Comparison of ENCODE assay signal across 19 cellular contexts in the genomic region with DNA sequence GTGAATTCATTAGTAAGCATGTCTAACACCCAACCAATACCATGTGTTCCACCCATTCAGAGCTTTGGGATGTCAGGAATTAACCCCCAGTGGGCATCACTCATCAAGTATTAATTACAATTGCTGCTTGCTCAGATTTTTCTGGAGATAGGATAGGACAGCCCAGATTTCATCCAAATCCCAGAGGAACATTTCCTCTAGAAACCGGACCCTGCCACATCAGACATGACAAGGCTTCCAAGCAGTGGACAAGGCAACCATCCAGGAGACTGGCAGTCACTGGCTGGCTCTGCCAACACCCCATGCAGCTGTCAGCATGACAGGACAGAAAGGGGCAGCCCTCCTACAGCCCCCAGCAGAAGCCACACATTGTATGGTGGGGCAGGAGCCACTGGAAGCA.
"Had no signal": no experiment of that assay in that cellular context is flagged by ENCODE, and none has a peak within 500 bp of the region (broad histone marks: within the 10 kb centered on the region; RNA-seq: fewer than 3 reads in every experiment).

No MANE protein-coding gene starts in this region.

- H3K36me3 ChIP-seq: breast epithelium, gastroesophageal sphincter, heart left ventricle, lower lobe of right lung, thyroid gland had no signal

- H3K27ac ChIP-seq: breast epithelium, gastroesophageal sphincter, heart left ventricle, lower lobe of right lung, skin epidermis, thyroid gland had no signal

- H3K4me1 ChIP-seq: breast epithelium, gastroesophageal sphincter, lower lobe of right lung, thyroid gland had no signal

- DNase-seq: activated CD4-positive, alpha-beta memory T cell treated with anti-CD3 and anti-CD28 coated beads for 36 hours; activated CD4-positive, alpha-beta T cell treated with anti-CD3 and anti-CD28 coated beads for 48 hours; activated naive CD4-positive, alpha-beta T cell treated with Interleukin-2 at 50 U/mL for 16 hours; activated naive CD8-positive, alpha-beta T cell treated with anti-CD3 and anti-CD28 coated beads, Interleukin-2, amount 10 ng/mL, durations not matched to agents 7 days and 5 days; activated T-cell treated with anti-CD3 and anti-CD28 coated beads, Interleukin-2, amount 50 U/mL, for 48 hours; amniotic stem cell; effector memory CD4-positive, alpha-beta T cell; heart left ventricle; islet precursor cell; lower lobe of right lung; mesendoderm; mucosa of descending colon; naive thymus-derived CD4-positive, alpha-beta T cell; occipital lobe; stimulated activated CD4-positive, alpha-beta T cell treated with anti-CD3 and anti-CD28 coated beads, Interleukin-1b, Interleukin-23, amount 100 ng/mL, for 48 hours; thyroid gland had no signal

- H3K9me3 ChIP-seq: breast epithelium, gastroesophageal sphincter, heart left ventricle, lower lobe of right lung, mucosa of descending colon, thyroid gland had no signal

- H3K27me3 ChIP-seq: breast epithelium, gastroesophageal sphincter, heart left ventricle, thyroid gland had no signal

- ATAC-seq: gastroesophageal sphincter; heart left ventricle; lower lobe of right lung; mucosa of descending colon; naive thymus-derived CD4-positive, alpha-beta T cell had no signal

- H3K4me3 ChIP-seq: breast epithelium, gastroesophageal sphincter, heart left ventricle, lower lobe of right lung, mucosa of descending colon, skin epidermis, thyroid gland had no signal
